In the genomic region with DNA sequence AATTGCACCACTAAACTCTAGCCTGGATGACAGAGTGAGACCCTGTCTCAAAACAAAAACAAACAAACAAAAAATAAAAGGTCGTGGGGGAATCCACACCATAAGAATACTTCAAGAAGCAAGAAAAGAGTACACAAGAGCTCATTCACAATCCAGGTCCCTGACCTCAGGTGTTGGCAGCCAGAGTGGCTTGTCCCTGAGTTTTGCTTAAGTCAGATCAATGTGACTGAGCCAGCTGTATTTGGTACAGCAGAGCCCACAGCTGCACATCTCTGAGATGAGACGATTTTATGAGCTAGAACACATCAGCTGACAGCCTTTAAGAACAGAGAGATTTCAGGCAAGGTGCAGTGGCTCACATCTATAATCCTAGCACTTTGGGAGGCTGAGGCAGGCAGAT, we compare ENCODE assay signal across 24 cellular contexts. TPM values are rescaled to one million over a fixed set of nuclear protein-coding genes. Genes with fewer than 3 reads are reported as not detected.
"Had no signal": no experiment of that assay in that cellular context is flagged by ENCODE, and none has a peak within 500 bp of the region (broad histone marks: within the 10 kb centered on the region; RNA-seq: fewer than 3 reads in every experiment).

No MANE protein-coding gene starts in this region.

- H3K9ac ChIP-seq: SK-N-SH had no signal

- H3K36me3 ChIP-seq: MG63 had no signal

- H3K27ac Mint-ChIP-seq: T-cell had no signal

- DNase-seq: Karpas-422, KBM-7, MG63, NCI-H1092, NCI-H1105 treated with DMSO at 0.1 percent for 48 hours, NCI-H1417 treated with DMSO at 0.1 percent for 48 hours, NCI-H146, NCI-H187, NCI-H2029, NCI-H2081 treated with DMSO at 0.1 percent for 48 hours, NCI-H2171, NCI-H345, NCI-H446 treated with DMSO at 0.1 percent for 48 hours, NCI-H510A treated with DMSO at 0.1 percent for 48 hours, NCI-H526, SHP77, SK-N-SH, SW 1271, T-cell had no signal

- H3K27me3 ChIP-seq: MG63 had no signal

- H3K9me2 ChIP-seq: SK-N-SH had no signal

- ATAC-seq: Panc1, T-cell had no signal

- H3K27ac ChIP-seq: HL-60, RWPE1 had no signal

- FAIRE-seq: HTR-8/SVneo had no signal

- H3K27me3 Mint-ChIP-seq: T-cell had no signal

- H3K9me3 Mint-ChIP-seq: T-cell had no signal

- H3K9me3 ChIP-seq: MG63, SK-N-SH had no signal

- H3K4me2 ChIP-seq: SK-N-SH had no signal

- H3K4me1 Mint-ChIP-seq: T-cell had no signal

- H3K4me3 ChIP-seq: MG63 had no signal

- H3K4me3 Mint-ChIP-seq: T-cell had no signal

RNA-seq across cellular contexts. Expression of a gene that starts 22.4 kb away (rescaled TPM):
- total RNA-seq: SK-MEL-5, T-cell had no signal
- polyA plus RNA-seq: SK-N-SH had no signal
